In the genomic region with DNA sequence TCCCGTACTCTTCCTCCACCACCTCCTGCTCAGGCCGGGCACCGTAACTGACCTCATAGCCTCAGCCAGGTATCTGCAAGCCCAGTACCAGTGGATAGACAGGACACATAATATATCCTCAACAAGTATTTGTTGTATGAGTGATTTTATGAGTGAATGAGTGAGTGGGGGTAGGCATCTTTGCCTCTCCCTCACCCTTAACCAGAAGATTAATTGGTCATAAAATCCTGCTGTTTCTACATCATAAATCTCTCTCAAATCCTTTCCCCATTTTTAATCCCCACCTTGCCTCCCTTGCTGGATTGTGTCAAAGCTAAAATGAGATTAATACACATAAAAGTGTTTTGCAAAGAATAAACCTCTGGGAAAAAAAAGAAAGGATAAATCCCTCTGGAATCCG, we compare ENCODE assay signal across 19 cellular contexts. TPM values are rescaled to one million over a fixed set of nuclear protein-coding genes. Genes with fewer than 3 reads are reported as not detected.
DNase-seq lines count a peak whose midpoint lies in the region; ATAC-seq and TF ChIP-seq lines count a peak whose summit lies in the region.
"Had no signal": no experiment of that assay in that cellular context is flagged by ENCODE, and none has a peak within 500 bp of the region (broad histone marks: within the 10 kb centered on the region; RNA-seq: fewer than 3 reads in every experiment).

No MANE protein-coding gene starts in this region.

- H3K36me3 ChIP-seq in A673 (ENCODE audit: insufficient read depth, low read length, poor library complexity, severe bottlenecking), result no peaks in the 10 kb centered on the region
- H3K36me3 ChIP-seq: BLaER1 treated with 17β-estradiol and CSF1 and Interleukin-3, amounts not matched to agents 10 nM and 100 nM had no signal

- H3K27ac Mint-ChIP-seq in activated T-helper 17 cell treated with anti-CD3 and anti-CD28 coated beads, Interleukin-2, amount 50 U/mL, for 72 hours, result no peak overlapping the region
- H3K27ac Mint-ChIP-seq: B cell; CD8-positive, alpha-beta T cell; GM23338 had no signal

- no peaks in the 10 kb centered on the region for H3K4me1 Mint-ChIP-seq in activated T-helper 17 cell treated with anti-CD3 and anti-CD28 coated beads, Interleukin-2, amount 50 U/mL, for 72 hours

- intact Hi-C loops in A673 (cut with micrococcal nuclease; ENCODE audit: unreplicated experiment), result no loop called here

- no TSS peak for BruUV-seq in A673 (replicated peaks; lab: Mats Ljungman, UMichigan)

- H3K9me3 ChIP-seq in A673 (ENCODE audit: low read depth, low read length, poor library complexity, severe bottlenecking), result no peaks in the 10 kb centered on the region
- H3K9me3 ChIP-seq: A549; BLaER1 treated with 17β-estradiol and CSF1 and Interleukin-3, amounts not matched to agents 10 nM and 100 nM had no signal

- no peak for TF ChIP-seq CTCF in A673 (conservative IDR thresholded peaks at IDR 0.05; ENCODE audit: low read depth, low read length)

- H3K27me3 Mint-ChIP-seq in activated T-helper 17 cell treated with anti-CD3 and anti-CD28 coated beads, Interleukin-2, amount 50 U/mL, for 72 hours, result no peaks in the 10 kb centered on the region
- H3K27me3 Mint-ChIP-seq: B cell had no signal

- no peaks in the 10 kb centered on the region for H3K36me3 Mint-ChIP-seq in activated T-helper 17 cell treated with anti-CD3 and anti-CD28 coated beads, Interleukin-2, amount 50 U/mL, for 72 hours (ENCODE audit: low read depth)
- H3K36me3 Mint-ChIP-seq: CD8-positive, alpha-beta T cell had no signal

- H3K27me3 ChIP-seq in A673 (replicated peaks; ENCODE audit: insufficient read depth, low read depth, low read length, poor library complexity), result no peaks in the 10 kb centered on the region
- H3K27me3 ChIP-seq: BLaER1 treated with 17β-estradiol and CSF1 and Interleukin-3, amounts not matched to agents 10 nM and 100 nM had no signal

- TF ChIP-seq POLR2A in GM18505 (IDR thresholded peaks at IDR 0.05; ENCODE audit: borderline replicate concordance, extremely low read depth, insufficient read depth, insufficient read length), result no peak

- H3K27ac ChIP-seq in A673 (ENCODE audit: low read depth, low read length, poor library complexity, severe bottlenecking), result no peak overlapping the region
- H3K27ac ChIP-seq: 22Rv1; A549; BLaER1 treated with 17β-estradiol and CSF1 and Interleukin-3, amounts not matched to agents 10 nM and 100 nM had no signal

- no peak for ATAC-seq in GM18505 (IDR thresholded peaks at IDR 0.05; ENCODE audit: unreplicated experiment)
- ATAC-seq in activated T-helper 17 cell treated with anti-CD3 and anti-CD28 coated beads, Interleukin-2, amount 50 U/mL, for 72 hours (replicated peaks), result no peak
- ATAC-seq: A549; CD8-positive, alpha-beta T cell; GM12878; GM23338 had no signal

- H3K9me3 Mint-ChIP-seq in activated T-helper 17 cell treated with anti-CD3 and anti-CD28 coated beads, Interleukin-2, amount 50 U/mL, for 72 hours, result no peaks in the 10 kb centered on the region
- H3K9me3 Mint-ChIP-seq: CD8-positive, alpha-beta T cell; GM23338 had no signal

- CTCF ChIA-PET in A673 (lab: Charles Lee), result no interaction called here

- DNase-seq in A673 (ENCODE audit: low spot score), result peak; percentile 54
- peak; percentile 32 to 79 for DNase-seq in NCI-H524 (lab: John Stamatoyannopoulos, UW)
- DNase-seq in NCI-H82 treated with DMSO at 0.1 percent for 48 hours (lab: John Stamatoyannopoulos, UW; ENCODE audit: unreplicated experiment), result peak; percentile 55
- DNase-seq in left kidney (ENCODE audit: low read depth, low spot score), result peak; percentile 37
- DNase-seq in activated naive CD4-positive, alpha-beta T cell treated with anti-CD3 and anti-CD28 coated beads, Interleukin-2, amount 50 U/mL, for 16 hours, result no peak
- no peak for DNase-seq in activated naive CD4-positive, alpha-beta T cell treated with Interleukin-2 at 50 U/mL for 16 hours
- DNase-seq: Calu3; CD8-positive, alpha-beta T cell; DND-41; EL; HCEC 1CT had no signal

- no peak overlapping the region for H3K4me3 Mint-ChIP-seq in activated T-helper 17 cell treated with anti-CD3 and anti-CD28 coated beads, Interleukin-2, amount 50 U/mL, for 72 hours
- H3K4me3 Mint-ChIP-seq: B cell; CD8-positive, alpha-beta T cell; GM23338 had no signal

- POLR2A ChIA-PET in A673 (lab: Charles Lee; ENCODE audit: low non-redundant PET), result no interaction called here

- no peak overlapping the region for H3K4me3 ChIP-seq in A673 (ENCODE audit: low read depth, low read length, poor library complexity, severe bottlenecking)
- H3K4me3 ChIP-seq: A549; BLaER1 treated with 17β-estradiol and CSF1 and Interleukin-3, amounts not matched to agents 10 nM and 100 nM; GM12878; GM23338 had no signal

- peaks cover 14% of the 10 kb centered on the region for H3K4me1 ChIP-seq in A673 (ENCODE audit: insufficient read depth, low read length, poor library complexity, severe bottlenecking)
- H3K4me1 ChIP-seq: A549; BLaER1 treated with 17β-estradiol and CSF1 and Interleukin-3, amounts not matched to agents 10 nM and 100 nM had no signal

RNA-seq across cellular contexts. Expression of gene HMGB1, which starts 44.4 kb away (rescaled TPM):
- 1,533 and 1,602 TPM in 2 replicates for total RNA-seq in A673 (2021)
- 100 to 1,000 TPM; 232 to 499 TPM for total RNA-seq in activated T-helper 17 cell treated with anti-CD3 and anti-CD28 coated beads, Interleukin-2, amount 50 U/mL, for 72 hours

Comparison
In these comparisons a context has a peak if more than half of its experiments do, and no peak if none do; other contexts are left out.
1. DNase-seq: peak in A673 (single experiment), NCI-H524 (2 of 2), NCI-H82 treated with DMSO at 0.1 percent for 48 hours (single experiment) and left kidney (single experiment); none in activated naive CD4-positive, alpha-beta T cell treated with anti-CD3 and anti-CD28 coated beads, Interleukin-2, amount 50 U/mL, for 16 hours (single experiment) and activated naive CD4-positive, alpha-beta T cell treated with Interleukin-2 at 50 U/mL for 16 hours (single experiment).